9 cellular contexts compared by ENCODE assay signal in genomic region chr1:229440821-229441537, GRCh38. TPM values are rescaled to one million over a fixed set of nuclear protein-coding genes. Genes with fewer than 3 reads are reported as not detected.
DNase-seq lines count a peak whose midpoint lies in the region; ATAC-seq lines count a peak whose summit lies in the region.
"Had no signal": no experiment of that assay in that cellular context is flagged by ENCODE, and none has a peak within 500 bp of the region (broad histone marks: within the 10 kb centered on the region; RNA-seq: fewer than 3 reads in every experiment).

No MANE protein-coding gene starts in this region.

- intact Hi-C loops in activated T-helper 2 cell treated with anti-CD3 and anti-CD28 coated beads, Interferon-gamma antibody, Interleukin-2, Interleukin-4, amounts not matched to agents 10 μg/mL and 5 μg/mL and 100 μg/mL, durations not matched to agents 14 hours and 24 hours and 36 hours (cut with micrococcal nuclease) = loop anchor here (1.0 to 10.0 kb wide), 5 partner anchors 99 to 646 kb away; partner anchors contain the start of genes TAF5L and URB2

- peaks cover 27% of the 10 kb centered on the region for H3K36me3 Mint-ChIP-seq in activated T-cell treated with anti-CD3 and anti-CD28 coated beads, Interleukin-2, amount 50 U/mL, for 4 hours (ENCODE audit: insufficient read depth)
- peaks cover 56% of the 10 kb centered on the region for H3K36me3 Mint-ChIP-seq in activated T-helper 2 cell treated with anti-CD3 and anti-CD28 coated beads, Interferon-gamma antibody, Interleukin-2, Interleukin-4, amounts not matched to agents 10 μg/mL and 5 μg/mL and 100 μg/mL, durations not matched to agents 14 hours and 24 hours and 36 hours (ENCODE audit: low read depth)

- no peaks in the 10 kb centered on the region for H3K9me3 ChIP-seq in MG63

- H3K4me3 ChIP-seq in MG63 = no peak overlapping the region

- H3K36me3 ChIP-seq in MG63 = peaks cover 36% of the 10 kb centered on the region

- peak; percentile 91 to 92 for ATAC-seq in activated T-cell treated with anti-CD3 and anti-CD28 coated beads, Interleukin-2, amount 50 U/mL, for 4 hours
- ATAC-seq in HG02973 (IDR thresholded peaks at IDR 0.05; ENCODE audit: unreplicated experiment) = peak; percentile 96

- peaks cover 2% of the 10 kb centered on the region for H3K27me3 Mint-ChIP-seq in activated T-cell treated with anti-CD3 and anti-CD28 coated beads, Interleukin-2, amount 50 U/mL, for 4 hours (ENCODE audit: low read depth)
- peaks cover 22% of the 10 kb centered on the region for H3K27me3 Mint-ChIP-seq in activated T-helper 2 cell treated with anti-CD3 and anti-CD28 coated beads, Interferon-gamma antibody, Interleukin-2, Interleukin-4, amounts not matched to agents 10 μg/mL and 5 μg/mL and 100 μg/mL, durations not matched to agents 14 hours and 24 hours and 36 hours (ENCODE audit: low read depth)

- H3K9me3 Mint-ChIP-seq in activated T-cell treated with anti-CD3 and anti-CD28 coated beads, Interleukin-2, amount 50 U/mL, for 4 hours = no peaks in the 10 kb centered on the region
- no peaks in the 10 kb centered on the region for H3K9me3 Mint-ChIP-seq in activated T-helper 2 cell treated with anti-CD3 and anti-CD28 coated beads, Interferon-gamma antibody, Interleukin-2, Interleukin-4, amounts not matched to agents 10 μg/mL and 5 μg/mL and 100 μg/mL, durations not matched to agents 14 hours and 24 hours and 36 hours

- H3K27ac Mint-ChIP-seq in activated T-helper 2 cell treated with anti-CD3 and anti-CD28 coated beads, Interferon-gamma antibody, Interleukin-2, Interleukin-4, amounts not matched to agents 10 μg/mL and 5 μg/mL and 100 μg/mL, durations not matched to agents 14 hours and 24 hours and 36 hours = peak overlapping the region; percentile 53

- DNase-seq in activated T-cell treated with anti-CD3 and anti-CD28 coated beads, Interleukin-2, amount 50 U/mL, for 4 hours = no peak
- DNase-seq in activated T-cell treated with anti-CD3 and anti-CD28 coated beads, Interleukin-2, amount 50 U/mL, for 1 hour = no peak
- peak; percentile 28 for DNase-seq in activated T-helper 2 cell treated with anti-CD3 and anti-CD28 coated beads, Interferon-gamma antibody, Interleukin-2, Interleukin-4, amounts not matched to agents 10 μg/mL and 5 μg/mL and 100 μg/mL, durations not matched to agents 14 hours and 24 hours and 36 hours (ENCODE audit: low spot score)
- peak; percentile 33 for DNase-seq in renal cortical epithelial cell (ENCODE audit: low read depth)
- no peak for DNase-seq in MG63
- no peak for DNase-seq in NCI-H748 treated with DMSO at 0.1 percent for 48 hours (lab: John Stamatoyannopoulos, UW)
- no peak for DNase-seq in iPS-NIHi11 (ENCODE audit: low spot score)
- DNase-seq: DND-41 had no signal

- H3K4me3 Mint-ChIP-seq in activated T-cell treated with anti-CD3 and anti-CD28 coated beads, Interleukin-2, amount 50 U/mL, for 4 hours = no peak overlapping the region
- no peak overlapping the region for H3K4me3 Mint-ChIP-seq in activated T-helper 2 cell treated with anti-CD3 and anti-CD28 coated beads, Interferon-gamma antibody, Interleukin-2, Interleukin-4, amounts not matched to agents 10 μg/mL and 5 μg/mL and 100 μg/mL, durations not matched to agents 14 hours and 24 hours and 36 hours (ENCODE audit: low read depth)

- H3K4me1 Mint-ChIP-seq in activated T-cell treated with anti-CD3 and anti-CD28 coated beads, Interleukin-2, amount 50 U/mL, for 4 hours (ENCODE audit: low read depth) = peaks cover 19% of the 10 kb centered on the region
- H3K4me1 Mint-ChIP-seq in activated T-helper 2 cell treated with anti-CD3 and anti-CD28 coated beads, Interferon-gamma antibody, Interleukin-2, Interleukin-4, amounts not matched to agents 10 μg/mL and 5 μg/mL and 100 μg/mL, durations not matched to agents 14 hours and 24 hours and 36 hours (ENCODE audit: low read depth) = peaks cover 22% of the 10 kb centered on the region

- H3K27me3 ChIP-seq in MG63 = no peaks in the 10 kb centered on the region

RNA-seq across cellular contexts. Expression of gene ACTA1, which starts 7.1 kb away (rescaled TPM):
- not detected for total RNA-seq in activated T-cell treated with anti-CD3 and anti-CD28 coated beads, Interleukin-2, amount 50 U/mL, for 4 hours
- not detected in 2 replicates for total RNA-seq in activated T-helper 2 cell treated with anti-CD3 and anti-CD28 coated beads, Interferon-gamma antibody, Interleukin-2, Interleukin-4, amounts not matched to agents 10 μg/mL and 5 μg/mL and 100 μg/mL, durations not matched to agents 14 hours and 24 hours and 36 hours
- 0.10 TPM in 1 of 2 replicates, not detected in the other for total RNA-seq in renal cortical epithelial cell
- not detected in 2 replicates for total RNA-seq in MG63 (2014; rRNA removed; shearing (Covaris generic); ENCODE audit: low replicate concordance)

Comparison
In these comparisons a context has a peak if more than half of its experiments do, and no peak if none do; other contexts are left out.
1. DNase-seq: peak in activated T-helper 2 cell treated with anti-CD3 and anti-CD28 coated beads, Interferon-gamma antibody, Interleukin-2, Interleukin-4, amounts not matched to agents 10 μg/mL and 5 μg/mL and 100 μg/mL, durations not matched to agents 14 hours and 24 hours and 36 hours (single experiment) and renal cortical epithelial cell (single experiment); none in activated T-cell treated with anti-CD3 and anti-CD28 coated beads, Interleukin-2, amount 50 U/mL, for 4 hours (single experiment), activated T-cell treated with anti-CD3 and anti-CD28 coated beads, Interleukin-2, amount 50 U/mL, for 1 hour (single experiment), MG63 (single experiment), NCI-H748 treated with DMSO at 0.1 percent for 48 hours (single experiment) and iPS-NIHi11 (single experiment).